ENCODE assay signal across 17 cellular contexts in genomic region chr2:172220111-172220510, GRCh38.
"Had no signal": no experiment of that assay in that cellular context is flagged by ENCODE, and none has a peak within 500 bp of the region (broad histone marks: within the 10 kb centered on the region; RNA-seq: fewer than 3 reads in every experiment).

No MANE protein-coding gene starts in this region.

- ATAC-seq: heart right ventricle; sciatic nerve; stimulated activated naive B cell treated with anti-CD40 and anti-IgM and Interleukin-4, amounts not matched to agents 10 μg/mL and 1 μg/mL and 100 μg/mL, for 72 hours; stimulated activated naive CD8-positive, alpha-beta T cell treated with anti-CD3 and anti-CD28 coated beads, Interleukin-15, amount 100 ng/mL, for 72 hours; upper lobe of right lung had no signal

- DNase-seq: effector CD4-positive, alpha-beta T cell; endodermal cell; foreskin melanocyte; heart right ventricle; hypothalamus; kidney glomerular epithelial cell; mesendoderm; naive B cell; spleen; stimulated activated CD4-positive, alpha-beta T cell treated with anti-CD3 and anti-CD28 coated beads, Interleukin-15, amount 100 ng/mL, for 24 hours; stimulated activated CD4-positive, alpha-beta T cell treated with anti-CD3 and anti-CD28 coated beads, Interleukin-2, amount 100 ng/mL, for 24 hours; stimulated activated CD4-positive, alpha-beta T cell treated with anti-CD3 and anti-CD28 coated beads, Interleukin-4, amount 100 ng/mL, for 4 hours; stimulated activated naive B cell treated with anti-CD40 and anti-IgM and Interleukin-4, amounts not matched to agents 10 μg/mL and 1 μg/mL and 100 μg/mL, for 72 hours; stimulated activated naive CD8-positive, alpha-beta T cell treated with anti-CD3 and anti-CD28 coated beads, Interleukin-15, amount 100 ng/mL, for 72 hours; testis; upper lobe of right lung had no signal
